ENCODE assay signal across 1 cellular context in the genomic region with DNA sequence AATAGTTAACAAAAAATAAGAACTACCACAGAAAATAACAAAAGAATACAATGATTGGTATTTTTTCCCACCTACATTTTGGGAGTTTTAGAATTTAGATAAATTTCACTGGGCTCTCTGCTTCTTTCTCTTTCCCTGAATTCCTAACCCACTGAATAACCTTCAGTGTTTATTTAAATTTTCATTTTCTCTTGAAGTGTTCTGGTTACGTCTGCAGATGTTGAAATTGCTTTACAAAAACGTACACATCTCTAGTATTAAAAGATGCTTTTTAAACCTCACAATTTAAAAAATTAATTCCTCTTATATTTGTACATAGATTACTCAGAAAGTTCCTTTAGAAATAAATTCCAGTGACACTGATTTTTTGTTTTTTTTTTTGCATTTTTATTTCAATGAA.
TF ChIP-seq lines count a peak whose summit lies in the region.

No MANE protein-coding gene starts in this region.

TF ChIP-seq in GM23338, 12 proteins besides CTCF, POLR2A, EP300 and RAD21 (continued from another document):
- TF ChIP-seq STAT1 (IDR thresholded peaks at IDR 0.05; ENCODE audit: unreplicated experiment) = no peak
- TF ChIP-seq ZNF114 (CRISPR knock-in tag; IDR thresholded peaks at IDR 0.05) = no peak
- TF ChIP-seq, protein P1, sequence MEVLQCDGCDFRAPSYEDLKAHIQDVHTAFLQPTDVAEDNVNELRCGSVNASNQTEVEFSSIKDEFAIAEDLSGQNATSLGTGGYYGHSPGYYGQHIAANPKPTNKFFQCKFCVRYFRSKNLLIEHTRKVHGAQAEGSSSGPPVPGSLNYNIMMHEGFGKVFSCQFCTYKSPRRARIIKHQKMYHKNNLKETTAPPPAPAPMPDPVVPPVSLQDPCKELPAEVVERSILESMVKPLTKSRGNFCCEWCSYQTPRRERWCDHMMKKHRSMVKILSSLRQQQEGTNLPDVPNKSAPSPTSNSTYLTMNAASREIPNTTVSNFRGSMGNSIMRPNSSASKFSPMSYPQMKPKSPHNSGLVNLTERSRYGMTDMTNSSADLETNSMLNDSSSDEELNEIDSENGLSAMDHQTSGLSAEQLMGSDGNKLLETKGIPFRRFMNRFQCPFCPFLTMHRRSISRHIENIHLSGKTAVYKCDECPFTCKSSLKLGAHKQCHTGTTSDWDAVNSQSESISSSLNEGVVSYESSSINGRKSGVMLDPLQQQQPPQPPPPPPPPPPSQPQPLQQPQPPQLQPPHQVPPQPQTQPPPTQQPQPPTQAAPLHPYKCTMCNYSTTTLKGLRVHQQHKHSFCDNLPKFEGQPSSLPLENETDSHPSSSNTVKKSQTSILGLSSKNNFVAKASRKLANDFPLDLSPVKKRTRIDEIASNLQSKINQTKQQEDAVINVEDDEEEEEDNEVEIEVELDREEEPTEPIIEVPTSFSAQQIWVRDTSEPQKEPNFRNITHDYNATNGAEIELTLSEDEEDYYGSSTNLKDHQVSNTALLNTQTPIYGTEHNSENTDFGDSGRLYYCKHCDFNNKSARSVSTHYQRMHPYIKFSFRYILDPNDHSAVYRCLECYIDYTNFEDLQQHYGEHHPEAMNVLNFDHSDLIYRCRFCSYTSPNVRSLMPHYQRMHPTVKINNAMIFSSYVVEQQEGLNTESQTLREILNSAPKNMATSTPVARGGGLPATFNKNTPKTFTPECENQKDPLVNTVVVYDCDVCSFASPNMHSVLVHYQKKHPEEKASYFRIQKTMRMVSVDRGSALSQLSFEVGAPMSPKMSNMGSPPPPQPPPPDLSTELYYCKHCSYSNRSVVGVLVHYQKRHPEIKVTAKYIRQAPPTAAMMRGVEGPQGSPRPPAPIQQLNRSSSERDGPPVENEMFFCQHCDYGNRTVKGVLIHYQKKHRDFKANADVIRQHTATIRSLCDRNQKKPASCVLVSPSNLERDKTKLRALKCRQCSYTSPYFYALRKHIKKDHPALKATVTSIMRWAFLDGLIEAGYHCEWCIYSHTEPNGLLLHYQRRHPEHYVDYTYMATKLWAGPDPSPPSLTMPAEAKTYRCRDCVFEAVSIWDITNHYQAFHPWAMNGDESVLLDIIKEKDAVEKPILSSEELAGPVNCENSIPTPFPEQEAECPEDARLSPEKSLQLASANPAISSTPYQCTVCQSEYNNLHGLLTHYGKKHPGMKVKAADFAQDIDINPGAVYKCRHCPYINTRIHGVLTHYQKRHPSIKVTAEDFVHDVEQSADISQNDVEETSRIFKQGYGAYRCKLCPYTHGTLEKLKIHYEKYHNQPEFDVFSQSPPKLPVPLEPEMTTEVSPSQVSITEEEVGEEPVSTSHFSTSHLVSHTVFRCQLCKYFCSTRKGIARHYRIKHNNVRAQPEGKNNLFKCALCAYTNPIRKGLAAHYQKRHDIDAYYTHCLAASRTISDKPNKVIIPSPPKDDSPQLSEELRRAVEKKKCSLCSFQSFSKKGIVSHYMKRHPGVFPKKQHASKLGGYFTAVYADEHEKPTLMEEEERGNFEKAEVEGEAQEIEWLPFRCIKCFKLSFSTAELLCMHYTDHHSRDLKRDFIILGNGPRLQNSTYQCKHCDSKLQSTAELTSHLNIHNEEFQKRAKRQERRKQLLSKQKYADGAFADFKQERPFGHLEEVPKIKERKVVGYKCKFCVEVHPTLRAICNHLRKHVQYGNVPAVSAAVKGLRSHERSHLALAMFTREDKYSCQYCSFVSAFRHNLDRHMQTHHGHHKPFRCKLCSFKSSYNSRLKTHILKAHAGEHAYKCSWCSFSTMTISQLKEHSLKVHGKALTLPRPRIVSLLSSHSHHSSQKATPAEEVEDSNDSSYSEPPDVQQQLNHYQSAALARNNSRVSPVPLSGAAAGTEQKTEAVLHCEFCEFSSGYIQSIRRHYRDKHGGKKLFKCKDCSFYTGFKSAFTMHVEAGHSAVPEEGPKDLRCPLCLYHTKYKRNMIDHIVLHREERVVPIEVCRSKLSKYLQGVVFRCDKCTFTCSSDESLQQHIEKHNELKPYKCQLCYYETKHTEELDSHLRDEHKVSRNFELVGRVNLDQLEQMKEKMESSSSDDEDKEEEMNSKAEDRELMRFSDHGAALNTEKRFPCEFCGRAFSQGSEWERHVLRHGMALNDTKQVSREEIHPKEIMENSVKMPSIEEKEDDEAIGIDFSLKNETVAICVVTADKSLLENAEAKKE (CRISPR knock-in tag; IDR thresholded peaks at IDR 0.05) = no peak
TF ChIP-seq in GM23338: peak in this region for 0.
